ENCODE assay signal across 1 cellular context in genomic region chr2:3650140-3650944, GRCh38.
TF ChIP-seq lines count a peak whose summit lies in the region.

No MANE protein-coding gene starts in this region.

TF ChIP-seq in GM23338, 12 proteins besides CTCF, POLR2A, EP300 and RAD21:
- no peak for TF ChIP-seq REST (IDR thresholded peaks at IDR 0.05; ENCODE audit: unreplicated experiment)
- no peak for TF ChIP-seq STAT1 (IDR thresholded peaks at IDR 0.05; ENCODE audit: unreplicated experiment)
- no peak for TF ChIP-seq POLR2AphosphoS5 (IDR thresholded peaks at IDR 0.05; ENCODE audit: low read depth)
- no peak for TF ChIP-seq ETS1 (IDR thresholded peaks at IDR 0.05)
